ENCODE assay signal across 10 cellular contexts in the genomic region with DNA sequence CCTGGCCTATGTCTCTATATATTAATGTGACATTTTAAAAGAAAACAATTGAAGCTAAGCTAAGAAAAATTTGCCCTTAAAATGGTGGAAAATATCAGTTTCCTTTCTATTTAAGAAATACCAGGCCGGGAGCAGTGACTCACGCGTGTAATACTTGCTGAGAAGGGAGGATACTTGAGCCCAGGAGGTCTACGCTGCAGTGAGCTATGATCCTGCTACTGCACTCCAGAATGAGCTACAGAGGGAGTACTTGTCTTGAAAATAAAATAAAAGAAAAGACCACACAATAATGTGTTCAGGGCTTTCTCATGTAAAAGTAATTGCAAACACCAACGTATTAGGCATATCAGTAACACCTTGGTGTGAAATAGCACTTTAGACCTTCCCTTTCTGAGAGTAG. TPM values are rescaled to one million over a fixed set of nuclear protein-coding genes. Genes with fewer than 3 reads are reported as not detected.
DNase-seq lines count a peak whose midpoint lies in the region; ATAC-seq and TF ChIP-seq lines count a peak whose summit lies in the region.
"Had no signal": no experiment of that assay in that cellular context is flagged by ENCODE, and none has a peak within 500 bp of the region (broad histone marks: within the 10 kb centered on the region; RNA-seq: fewer than 3 reads in every experiment).

No MANE protein-coding gene starts in this region.

- in situ Hi-C loops in astrocyte of the spinal cord (cut with HindIII; ENCODE audit: low sequenced_read_pairs), result no loop called here

- H3K4me3 ChIP-seq in astrocyte of the spinal cord (ENCODE audit: low read depth, low read length), result no peak overlapping the region
- H3K4me3 ChIP-seq: lung had no signal

- DNase-seq in LHCN-M2 (ENCODE audit: low read depth), result peak; percentile 90
- peak; percentile 93 for DNase-seq in astrocyte of the spinal cord (ENCODE audit: low read depth, low spot score)
- DNase-seq in kidney glomerular epithelial cell (lab: John Stamatoyannopoulos, UW), result peak; percentile 44
- DNase-seq in stromal cell of bone marrow (ENCODE audit: low read depth), result peak; percentile 79
- no peak for DNase-seq in OCI-M1 (lab: John Stamatoyannopoulos, UW)
- DNase-seq in SIG-M5 (lab: John Stamatoyannopoulos, UW), result no peak
- DNase-seq: NCI-H1105 treated with DMSO at 0.1 percent for 48 hours had no signal

- ATAC-seq in GM18505 (IDR thresholded peaks at IDR 0.05; ENCODE audit: unreplicated experiment), result no peak
- ATAC-seq: activated CD4-positive, CD25-positive, alpha-beta regulatory T cell treated with anti-CD3 and anti-CD28 coated beads, Interleukin-2, amount 50 U/mL, for 24 hours had no signal

- TF ChIP-seq CTCF in astrocyte of the spinal cord (IDR thresholded peaks at IDR 0.05; ENCODE audit: low read depth, low read length), result peak; percentile 11

- TF ChIP-seq POLR2A in GM18505 (IDR thresholded peaks at IDR 0.05; ENCODE audit: borderline replicate concordance, extremely low read depth, insufficient read depth, insufficient read length), result no peak

RNA-seq across cellular contexts. Expression of gene PRSS23, which starts 1.4 kb away (rescaled TPM):
- 141 and 157 TPM in 2 replicates for total RNA-seq in LHCN-M2 (2014; rRNA removed)
- polyA plus RNA-seq in LHCN-M2 (2012), result 288 TPM

Comparison
In these comparisons a context has a peak if more than half of its experiments do, and no peak if none do; other contexts are left out.
1. DNase-seq: peak in LHCN-M2 (single experiment), astrocyte of the spinal cord (single experiment), kidney glomerular epithelial cell (single experiment) and stromal cell of bone marrow (single experiment); none in OCI-M1 (single experiment) and SIG-M5 (single experiment).